1 cellular context compared by ENCODE assay signal in the genomic region with DNA sequence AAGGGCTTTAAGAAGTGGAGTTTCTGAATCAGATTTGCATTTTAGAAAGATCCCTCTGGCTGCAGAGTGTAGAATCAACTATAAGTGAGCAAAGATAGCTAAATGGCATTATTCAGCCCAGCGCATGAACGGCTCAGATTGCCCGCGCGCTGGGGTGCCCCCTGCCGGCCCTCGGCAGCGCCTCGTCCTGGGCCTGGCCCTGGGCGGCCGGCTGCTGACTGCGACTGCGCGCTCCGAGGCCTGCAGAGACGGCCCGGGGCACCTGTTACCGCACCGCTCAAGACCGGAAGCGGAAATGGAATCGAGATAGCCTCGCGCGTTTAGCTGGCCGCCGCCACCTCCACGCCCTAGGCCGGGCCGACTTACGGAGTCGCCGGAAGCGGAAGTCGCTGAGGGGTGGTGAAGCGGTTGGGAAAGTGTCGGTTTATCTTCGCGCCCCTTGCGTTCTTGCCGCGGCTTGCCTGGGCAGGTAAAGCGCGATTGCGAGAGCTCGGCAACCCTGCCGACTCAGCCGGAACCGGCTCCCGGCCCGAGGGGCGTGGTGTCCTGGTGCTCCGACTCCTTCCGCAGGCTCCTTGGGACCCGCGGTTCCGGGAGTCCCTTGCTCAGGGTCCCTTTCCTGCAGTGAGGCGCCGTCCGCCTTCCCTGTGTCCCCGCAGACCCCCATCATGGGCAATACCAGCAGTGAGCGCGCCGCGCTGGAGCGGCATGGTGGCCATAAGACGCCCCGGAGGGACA.
A peak's percentile ranks its signal among the peaks of the same experiment; 100 is the strongest.
TF ChIP-seq lines count a peak whose summit lies in the region.

Gene PRKAB1, plus strand, starts transcription at position 557 of the 738 bp plus-strand sequence. Its CDS starts 112 bp downstream, at position 669.

TF ChIP-seq in HepG2, 621 proteins besides CTCF, POLR2A, EP300 and RAD21 (continues in another document):
- TF ChIP-seq, protein P1, sequence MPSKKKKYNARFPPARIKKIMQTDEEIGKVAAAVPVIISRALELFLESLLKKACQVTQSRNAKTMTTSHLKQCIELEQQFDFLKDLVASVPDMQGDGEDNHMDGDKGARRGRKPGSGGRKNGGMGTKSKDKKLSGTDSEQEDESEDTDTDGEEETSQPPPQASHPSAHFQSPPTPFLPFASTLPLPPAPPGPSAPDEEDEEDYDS (CRISPR knock-in tag; IDR thresholded peaks at IDR 0.05), result peak; percentile 80
- peak; percentile 41 for TF ChIP-seq SKI (IDR thresholded peaks at IDR 0.05; ENCODE audit: partially characterized antibody)
- peak; percentile 85; the same call in 1 of the 2 replicates for TF ChIP-seq POGK (CRISPR knock-in tag; conservative IDR thresholded peaks at IDR 0.05)
- no peak for TF ChIP-seq TRIM24 (CRISPR knock-in tag; IDR thresholded peaks at IDR 0.05)
- no peak; the same call in 1 of the 2 replicates for TF ChIP-seq MIER2 (CRISPR knock-in tag; IDR thresholded peaks at IDR 0.05)
- peak; percentile 84 for TF ChIP-seq SNAI1 (CRISPR knock-in tag; IDR thresholded peaks at IDR 0.05; ENCODE audit: borderline replicate concordance)
- TF ChIP-seq ZNF292 (CRISPR knock-in tag; IDR thresholded peaks at IDR 0.05; ENCODE audit: borderline replicate concordance, low read depth), result no peak
- no peak for TF ChIP-seq AKAP8 (CRISPR knock-in tag; IDR thresholded peaks at IDR 0.05)
- peak; percentile 34; the same call in 1 of the 2 replicates for TF ChIP-seq ZSCAN29 (CRISPR knock-in tag; conservative IDR thresholded peaks at IDR 0.05)
- peak; percentile 92 for TF ChIP-seq UBTF (CRISPR knock-in tag; IDR thresholded peaks at IDR 0.05)
- peak; percentile 30; the same call in 1 of the 2 replicates for TF ChIP-seq TFE3 (CRISPR knock-in tag; IDR thresholded peaks at IDR 0.05)
- no peak for TF ChIP-seq SP5 (CRISPR knock-in tag; IDR thresholded peaks at IDR 0.05; ENCODE audit: borderline replicate concordance, low read depth)
- no peak for TF ChIP-seq ZBTB46 (CRISPR knock-in tag; IDR thresholded peaks at IDR 0.05; ENCODE audit: borderline replicate concordance)
- 0 out of 2 replicates have a peak, but pooled peaks have one; percentile 13 for TF ChIP-seq MTF2 (CRISPR knock-in tag; IDR thresholded peaks at IDR 0.05; ENCODE audit: borderline replicate concordance)
- TF ChIP-seq ZNF501 (CRISPR knock-in tag; IDR thresholded peaks at IDR 0.05), result peak; percentile 96
- TF ChIP-seq ZNF550 (CRISPR knock-in tag; IDR thresholded peaks at IDR 0.05; ENCODE audit: borderline replicate concordance), result peak; percentile 71; the same call in 1 of the 2 replicates
- no peak for TF ChIP-seq ZFP62 (CRISPR knock-in tag; IDR thresholded peaks at IDR 0.05)
- 0 out of 2 replicates have a peak, but pooled peaks have one; percentile 51 for TF ChIP-seq ZNF160 (CRISPR knock-in tag; IDR thresholded peaks at IDR 0.05)
- TF ChIP-seq, protein P2, sequence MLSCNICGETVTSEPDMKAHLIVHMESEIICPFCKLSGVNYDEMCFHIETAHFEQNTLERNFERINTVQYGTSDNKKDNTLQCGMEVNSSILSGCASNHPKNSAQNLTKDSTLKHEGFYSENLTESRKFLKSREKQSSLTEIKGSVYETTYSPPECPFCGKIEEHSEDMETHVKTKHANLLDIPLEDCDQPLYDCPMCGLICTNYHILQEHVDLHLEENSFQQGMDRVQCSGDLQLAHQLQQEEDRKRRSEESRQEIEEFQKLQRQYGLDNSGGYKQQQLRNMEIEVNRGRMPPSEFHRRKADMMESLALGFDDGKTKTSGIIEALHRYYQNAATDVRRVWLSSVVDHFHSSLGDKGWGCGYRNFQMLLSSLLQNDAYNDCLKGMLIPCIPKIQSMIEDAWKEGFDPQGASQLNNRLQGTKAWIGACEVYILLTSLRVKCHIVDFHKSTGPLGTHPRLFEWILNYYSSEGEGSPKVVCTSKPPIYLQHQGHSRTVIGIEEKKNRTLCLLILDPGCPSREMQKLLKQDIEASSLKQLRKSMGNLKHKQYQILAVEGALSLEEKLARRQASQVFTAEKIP (CRISPR knock-in tag; IDR thresholded peaks at IDR 0.05; ENCODE audit: borderline replicate concordance), result no peak
- TF ChIP-seq RXRB (CRISPR knock-in tag; IDR thresholded peaks at IDR 0.05; ENCODE audit: borderline replicate concordance), result peak; percentile 51
- TF ChIP-seq ZFP41 (CRISPR knock-in tag; IDR thresholded peaks at IDR 0.05; ENCODE audit: borderline replicate concordance), result no peak; the same call in 1 of the 2 replicates
- TF ChIP-seq WIZ (CRISPR knock-in tag; IDR thresholded peaks at IDR 0.05), result no peak
- TF ChIP-seq ZBTB7B (CRISPR knock-in tag; IDR thresholded peaks at IDR 0.05), result peak; percentile 66; the same call in 1 of the 2 replicates
- peak; percentile 90 for TF ChIP-seq ZFY (CRISPR knock-in tag; IDR thresholded peaks at IDR 0.05)
- peak; percentile 96 for TF ChIP-seq SAP130 (CRISPR knock-in tag; IDR thresholded peaks at IDR 0.05; ENCODE audit: low read depth)
- peak; percentile 86 for TF ChIP-seq TARDBP (CRISPR knock-in tag; IDR thresholded peaks at IDR 0.05)
- TF ChIP-seq, protein P3, sequence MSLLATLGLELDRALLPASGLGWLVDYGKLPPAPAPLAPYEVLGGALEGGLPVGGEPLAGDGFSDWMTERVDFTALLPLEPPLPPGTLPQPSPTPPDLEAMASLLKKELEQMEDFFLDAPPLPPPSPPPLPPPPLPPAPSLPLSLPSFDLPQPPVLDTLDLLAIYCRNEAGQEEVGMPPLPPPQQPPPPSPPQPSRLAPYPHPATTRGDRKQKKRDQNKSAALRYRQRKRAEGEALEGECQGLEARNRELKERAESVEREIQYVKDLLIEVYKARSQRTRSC (CRISPR knock-in tag; IDR thresholded peaks at IDR 0.05; ENCODE audit: low read depth), result no peak
- no peak for TF ChIP-seq KDM6A (CRISPR knock-in tag; IDR thresholded peaks at IDR 0.05; ENCODE audit: low read depth)
- no peak for TF ChIP-seq SMYD3 (CRISPR knock-in tag; IDR thresholded peaks at IDR 0.05)
- TF ChIP-seq YY1 (IDR thresholded peaks at IDR 0.05; ENCODE audit: insufficient read depth, insufficient replicate concordance, low read depth, low read length), result peak; percentile 51
- TF ChIP-seq, protein P4, sequence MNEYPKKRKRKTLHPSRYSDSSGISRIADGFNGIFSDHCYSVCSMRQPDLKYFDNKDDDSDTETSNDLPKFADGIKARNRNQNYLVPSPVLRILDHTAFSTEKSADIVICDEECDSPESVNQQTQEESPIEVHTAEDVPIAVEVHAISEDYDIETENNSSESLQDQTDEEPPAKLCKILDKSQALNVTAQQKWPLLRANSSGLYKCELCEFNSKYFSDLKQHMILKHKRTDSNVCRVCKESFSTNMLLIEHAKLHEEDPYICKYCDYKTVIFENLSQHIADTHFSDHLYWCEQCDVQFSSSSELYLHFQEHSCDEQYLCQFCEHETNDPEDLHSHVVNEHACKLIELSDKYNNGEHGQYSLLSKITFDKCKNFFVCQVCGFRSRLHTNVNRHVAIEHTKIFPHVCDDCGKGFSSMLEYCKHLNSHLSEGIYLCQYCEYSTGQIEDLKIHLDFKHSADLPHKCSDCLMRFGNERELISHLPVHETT (CRISPR knock-in tag; conservative IDR thresholded peaks at IDR 0.05), result peak; percentile 96
- TF ChIP-seq, protein P5, sequence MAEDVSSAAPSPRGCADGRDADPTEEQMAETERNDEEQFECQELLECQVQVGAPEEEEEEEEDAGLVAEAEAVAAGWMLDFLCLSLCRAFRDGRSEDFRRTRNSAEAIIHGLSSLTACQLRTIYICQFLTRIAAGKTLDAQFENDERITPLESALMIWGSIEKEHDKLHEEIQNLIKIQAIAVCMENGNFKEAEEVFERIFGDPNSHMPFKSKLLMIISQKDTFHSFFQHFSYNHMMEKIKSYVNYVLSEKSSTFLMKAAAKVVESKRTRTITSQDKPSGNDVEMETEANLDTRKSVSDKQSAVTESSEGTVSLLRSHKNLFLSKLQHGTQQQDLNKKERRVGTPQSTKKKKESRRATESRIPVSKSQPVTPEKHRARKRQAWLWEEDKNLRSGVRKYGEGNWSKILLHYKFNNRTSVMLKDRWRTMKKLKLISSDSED (CRISPR knock-in tag; IDR thresholded peaks at IDR 0.05), result no peak
- TF ChIP-seq TCF12 (IDR thresholded peaks at IDR 0.05), result no peak
- TF ChIP-seq TCF12 (CRISPR knock-in tag; IDR thresholded peaks at IDR 0.05), result peak; percentile 70; the same call in 1 of the 2 replicates
- no peak for TF ChIP-seq GLI4 (CRISPR knock-in tag; IDR thresholded peaks at IDR 0.05; ENCODE audit: borderline replicate concordance)
- no peak for TF ChIP-seq MTA3 (CRISPR knock-in tag; IDR thresholded peaks at IDR 0.05)
- TF ChIP-seq ZFP36 (IDR thresholded peaks at IDR 0.05; ENCODE audit: borderline replicate concordance, low read depth, low read length, partially characterized antibody), result no peak
- no peak for TF ChIP-seq HMG20A (CRISPR knock-in tag; IDR thresholded peaks at IDR 0.05; ENCODE audit: borderline replicate concordance)
- TF ChIP-seq MXI1 (IDR thresholded peaks at IDR 0.05; ENCODE audit: borderline replicate concordance, low read depth, low read length), result peak; percentile 79; the same call in 1 of the 3 replicates
- TF ChIP-seq, protein P6, sequence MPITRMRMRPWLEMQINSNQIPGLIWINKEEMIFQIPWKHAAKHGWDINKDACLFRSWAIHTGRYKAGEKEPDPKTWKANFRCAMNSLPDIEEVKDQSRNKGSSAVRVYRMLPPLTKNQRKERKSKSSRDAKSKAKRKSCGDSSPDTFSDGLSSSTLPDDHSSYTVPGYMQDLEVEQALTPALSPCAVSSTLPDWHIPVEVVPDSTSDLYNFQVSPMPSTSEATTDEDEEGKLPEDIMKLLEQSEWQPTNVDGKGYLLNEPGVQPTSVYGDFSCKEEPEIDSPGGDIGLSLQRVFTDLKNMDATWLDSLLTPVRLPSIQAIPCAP (CRISPR knock-in tag; IDR thresholded peaks at IDR 0.05; ENCODE audit: low read depth), result no peak
- TF ChIP-seq, protein P7, sequence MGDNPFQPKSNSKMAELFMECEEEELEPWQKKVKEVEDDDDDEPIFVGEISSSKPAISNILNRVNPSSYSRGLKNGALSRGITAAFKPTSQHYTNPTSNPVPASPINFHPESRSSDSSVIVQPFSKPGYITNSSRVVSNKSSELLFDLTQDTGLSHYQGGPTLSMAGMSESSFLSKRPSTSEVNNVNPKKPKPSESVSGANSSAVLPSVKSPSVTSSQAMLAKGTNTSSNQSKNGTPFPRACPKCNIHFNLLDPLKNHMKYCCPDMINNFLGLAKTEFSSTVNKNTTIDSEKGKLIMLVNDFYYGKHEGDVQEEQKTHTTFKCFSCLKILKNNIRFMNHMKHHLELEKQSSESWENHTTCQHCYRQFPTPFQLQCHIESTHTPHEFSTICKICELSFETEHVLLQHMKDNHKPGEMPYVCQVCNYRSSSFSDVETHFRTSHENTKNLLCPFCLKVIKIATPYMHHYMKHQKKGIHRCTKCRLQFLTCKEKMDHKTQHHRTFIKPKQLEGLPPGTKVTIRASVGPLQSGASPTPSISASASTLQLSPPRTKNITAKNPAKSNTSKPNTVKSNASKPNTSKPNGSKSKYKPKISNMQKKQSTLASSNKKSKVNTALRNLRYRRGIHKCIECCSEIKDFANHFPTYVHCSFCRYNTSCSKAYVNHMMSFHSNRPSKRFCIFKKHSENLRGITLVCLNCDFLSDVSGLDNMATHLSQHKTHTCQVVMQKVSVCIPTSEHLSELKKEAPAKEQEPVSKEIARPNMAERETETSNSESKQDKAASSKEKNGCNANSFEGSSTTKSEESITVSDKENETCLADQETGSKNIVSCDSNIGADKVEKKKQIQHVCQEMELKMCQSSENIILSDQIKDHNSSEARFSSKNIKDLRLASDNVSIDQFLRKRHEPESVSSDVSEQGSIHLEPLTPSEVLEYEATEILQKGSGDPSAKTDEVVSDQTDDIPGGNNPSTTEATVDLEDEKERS (CRISPR knock-in tag; IDR thresholded peaks at IDR 0.05), result 0 out of 2 replicates have a peak, but pooled peaks have one; percentile 39
